ENCODE assay signal across 22 cellular contexts in the genomic region with DNA sequence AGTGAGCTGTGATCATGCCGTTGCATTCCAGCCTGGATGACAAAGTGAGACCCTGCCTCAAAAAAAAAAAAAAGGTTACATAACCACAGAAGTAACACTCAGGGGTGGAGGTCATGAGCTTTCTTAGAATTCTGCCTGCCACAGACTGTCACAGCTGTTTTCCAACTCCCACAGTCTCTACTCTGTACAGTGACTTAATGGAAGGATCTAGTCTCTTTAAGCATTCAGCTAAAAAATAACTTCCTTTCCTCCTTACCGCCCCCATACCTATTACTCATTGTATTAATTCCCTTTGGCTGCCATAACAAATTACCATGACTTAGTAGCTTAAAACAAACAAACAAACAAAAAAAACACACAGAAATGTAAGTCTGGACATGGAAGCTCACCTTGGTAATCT.
DNase-seq lines count a peak whose midpoint lies in the region; ATAC-seq, FAIRE-seq and TF ChIP-seq lines count a peak whose summit lies in the region.
"Had no signal": no experiment of that assay in that cellular context is flagged by ENCODE, and none has a peak within 500 bp of the region (broad histone marks: within the 10 kb centered on the region; RNA-seq: fewer than 3 reads in every experiment).

No MANE protein-coding gene starts in this region.

- no peaks in the 10 kb centered on the region for H3F3A ChIP-seq in smooth muscle cell (ENCODE audit: low read depth)

- DNase-seq in EH (ENCODE audit: low read depth), result peak; percentile 15
- peak; percentile 50 for DNase-seq in bronchial epithelial cell (ENCODE audit: low read depth)
- no peak for DNase-seq in smooth muscle cell (lab: John Stamatoyannopoulos, UW; ENCODE audit: unreplicated experiment)
- no peak for DNase-seq in NCI-H446 treated with DMSO at 0.1 percent for 48 hours (lab: John Stamatoyannopoulos, UW)
- DNase-seq in HK-2 (ENCODE audit: unreplicated experiment), result no peak
- DNase-seq in activated gamma-delta T cell (lab: John Stamatoyannopoulos, UW), result no peak
- DNase-seq: CD8-positive, alpha-beta T cell; DMS53; HCEC 1CT; KBM-7; MV-4-11; NCI-H187; NCI-H2227 treated with DMSO at 0.1 percent for 48 hours; NCI-H524; RPMI8226; SHP77 treated with DMSO at 0.1 percent for 48 hours; SK-N-SH had no signal

- H3K36me3 ChIP-seq in HEK293 (ENCODE audit: control insufficient read depth in 2 of 2, insufficient read depth in 1 of 2, low read length in 2 of 2) (no peaks in the 10 kb centered on the region), bronchial epithelial cell (ENCODE audit: control insufficient read depth, insufficient read depth, low read length) (no peaks in the 10 kb centered on the region), smooth muscle cell (ENCODE audit: low read depth) (no peaks in the 10 kb centered on the region)
- H3K36me3 ChIP-seq: BLaER1 had no signal

- POLR2A ChIA-PET in HEK293 (lab: Yijun Ruan, JAX), result no interaction called here

- no peak for TF ChIP-seq CTCF in HEK293 (tag by site-specific recombination; IDR thresholded peaks at IDR 0.05)
- TF ChIP-seq CTCF in bronchial epithelial cell (IDR thresholded peaks at IDR 0.05; ENCODE audit: insufficient read depth, low read length, severe bottlenecking), result no peak
- no peak for TF ChIP-seq CTCF in smooth muscle cell (IDR thresholded peaks at IDR 0.05; ENCODE audit: borderline replicate concordance, insufficient read depth, poor library complexity, severe bottlenecking)

- no peaks in the 10 kb centered on the region for H3K4me1 ChIP-seq in HEK293 (ENCODE audit: control insufficient read depth, insufficient read depth, low read length)
- H3K4me1 ChIP-seq in smooth muscle cell (ENCODE audit: low read depth), result no peaks in the 10 kb centered on the region
- H3K4me1 ChIP-seq: BLaER1 had no signal

- 26% methylated on average over 2 of the region's 2 CpGs for WGBS in smooth muscle cell (ENCODE audit: low lambda C conversion rate)

- H3K27me3 ChIP-seq in bronchial epithelial cell (ENCODE audit: control insufficient read depth, insufficient read depth, low read length) (no peaks in the 10 kb centered on the region), smooth muscle cell (ENCODE audit: low read depth) (no peaks in the 10 kb centered on the region)
- H3K27me3 ChIP-seq: BLaER1 had no signal

- H3K4me3 ChIP-seq in HEK293 (ENCODE audit: low read depth, low read length), result no peak overlapping the region
- H3K4me3 ChIP-seq in bronchial epithelial cell (ENCODE audit: low read depth, low read length), result no peak overlapping the region
- no peak overlapping the region for H3K4me3 ChIP-seq in smooth muscle cell
- H3K4me3 ChIP-seq: A549, BLaER1, GM23338 had no signal

- H3K9ac ChIP-seq in smooth muscle cell (ENCODE audit: low read depth), result no peak overlapping the region
- H3K9ac ChIP-seq: BLaER1, SK-N-SH had no signal

- CTCF ChIA-PET in HEK293 (lab: Yijun Ruan, JAX), result no interaction called here

- no peaks in the 10 kb centered on the region for H3K9me3 ChIP-seq in HEK293 (ENCODE audit: control insufficient read depth, insufficient read depth, low read depth, low read length)
- no peaks in the 10 kb centered on the region for H3K9me3 ChIP-seq in smooth muscle cell (replicated peaks; ENCODE audit: low read depth)
- H3K9me3 ChIP-seq: A549, BLaER1, SK-N-SH had no signal

- H3K79me2 ChIP-seq in smooth muscle cell (ENCODE audit: low read depth), result no peaks in the 10 kb centered on the region

- no peaks in the 10 kb centered on the region for H4K20me1 ChIP-seq in smooth muscle cell (ENCODE audit: low read depth)
- H4K20me1 ChIP-seq: BLaER1 had no signal

- no peak for FAIRE-seq in bronchial epithelial cell (lab: Jason Lieb, UNC)
- FAIRE-seq: A549 had no signal

- no peak overlapping the region for H2AFZ ChIP-seq in smooth muscle cell (ENCODE audit: low read depth)
- H2AFZ ChIP-seq: GM23338 had no signal

- ATAC-seq in GM18907 (IDR thresholded peaks at IDR 0.05; ENCODE audit: unreplicated experiment), result no peak
- ATAC-seq: A549; CD8-positive, alpha-beta T cell; GM23338 had no signal

- no peak overlapping the region for H3K4me2 ChIP-seq in smooth muscle cell
- H3K4me2 ChIP-seq: A549, BLaER1, GM23338, SK-N-SH had no signal

- H3K27ac ChIP-seq in HEK293 (ENCODE audit: extremely low read depth, low read depth, low read length) (no peak overlapping the region), smooth muscle cell (ENCODE audit: low read depth) (peak overlapping the region; percentile 73)
- H3K27ac ChIP-seq: A549, BLaER1 had no signal

TF ChIP-seq in HEK293, 187 proteins besides CTCF, POLR2A, EP300 and RAD21 (continues in another document):
- TF ChIP-seq BCL11B (tag by site-specific recombination; IDR thresholded peaks at IDR 0.05; ENCODE audit: low read depth) (no peak), EGR2 (tag by site-specific recombination; IDR thresholded peaks at IDR 0.05; ENCODE audit: low read depth) (peak; percentile 39), KLF1 (tag by site-specific recombination; IDR thresholded peaks at IDR 0.05) (no peak), ZSCAN16 (tag by site-specific recombination; IDR thresholded peaks at IDR 0.05) (no peak), ZNF112 (tag by site-specific recombination; IDR thresholded peaks at IDR 0.05) (no peak), ZNF473 (tag by site-specific recombination; IDR thresholded peaks at IDR 0.05) (no peak), ZBTB7A (tag by site-specific recombination; IDR thresholded peaks at IDR 0.05; ENCODE audit: low read depth) (no peak), ZNF560 (tag by site-specific recombination; IDR thresholded peaks at IDR 0.05; ENCODE audit: borderline replicate concordance) (no peak), ZFHX2 (tag by site-specific recombination; conservative IDR thresholded peaks at IDR 0.05) (peak; percentile 34), SP3 (tag by site-specific recombination; IDR thresholded peaks at IDR 0.05) (no peak), ZNF2 (tag by site-specific recombination; IDR thresholded peaks at IDR 0.05) (no peak)
- TF ChIP-seq, protein P1, sequence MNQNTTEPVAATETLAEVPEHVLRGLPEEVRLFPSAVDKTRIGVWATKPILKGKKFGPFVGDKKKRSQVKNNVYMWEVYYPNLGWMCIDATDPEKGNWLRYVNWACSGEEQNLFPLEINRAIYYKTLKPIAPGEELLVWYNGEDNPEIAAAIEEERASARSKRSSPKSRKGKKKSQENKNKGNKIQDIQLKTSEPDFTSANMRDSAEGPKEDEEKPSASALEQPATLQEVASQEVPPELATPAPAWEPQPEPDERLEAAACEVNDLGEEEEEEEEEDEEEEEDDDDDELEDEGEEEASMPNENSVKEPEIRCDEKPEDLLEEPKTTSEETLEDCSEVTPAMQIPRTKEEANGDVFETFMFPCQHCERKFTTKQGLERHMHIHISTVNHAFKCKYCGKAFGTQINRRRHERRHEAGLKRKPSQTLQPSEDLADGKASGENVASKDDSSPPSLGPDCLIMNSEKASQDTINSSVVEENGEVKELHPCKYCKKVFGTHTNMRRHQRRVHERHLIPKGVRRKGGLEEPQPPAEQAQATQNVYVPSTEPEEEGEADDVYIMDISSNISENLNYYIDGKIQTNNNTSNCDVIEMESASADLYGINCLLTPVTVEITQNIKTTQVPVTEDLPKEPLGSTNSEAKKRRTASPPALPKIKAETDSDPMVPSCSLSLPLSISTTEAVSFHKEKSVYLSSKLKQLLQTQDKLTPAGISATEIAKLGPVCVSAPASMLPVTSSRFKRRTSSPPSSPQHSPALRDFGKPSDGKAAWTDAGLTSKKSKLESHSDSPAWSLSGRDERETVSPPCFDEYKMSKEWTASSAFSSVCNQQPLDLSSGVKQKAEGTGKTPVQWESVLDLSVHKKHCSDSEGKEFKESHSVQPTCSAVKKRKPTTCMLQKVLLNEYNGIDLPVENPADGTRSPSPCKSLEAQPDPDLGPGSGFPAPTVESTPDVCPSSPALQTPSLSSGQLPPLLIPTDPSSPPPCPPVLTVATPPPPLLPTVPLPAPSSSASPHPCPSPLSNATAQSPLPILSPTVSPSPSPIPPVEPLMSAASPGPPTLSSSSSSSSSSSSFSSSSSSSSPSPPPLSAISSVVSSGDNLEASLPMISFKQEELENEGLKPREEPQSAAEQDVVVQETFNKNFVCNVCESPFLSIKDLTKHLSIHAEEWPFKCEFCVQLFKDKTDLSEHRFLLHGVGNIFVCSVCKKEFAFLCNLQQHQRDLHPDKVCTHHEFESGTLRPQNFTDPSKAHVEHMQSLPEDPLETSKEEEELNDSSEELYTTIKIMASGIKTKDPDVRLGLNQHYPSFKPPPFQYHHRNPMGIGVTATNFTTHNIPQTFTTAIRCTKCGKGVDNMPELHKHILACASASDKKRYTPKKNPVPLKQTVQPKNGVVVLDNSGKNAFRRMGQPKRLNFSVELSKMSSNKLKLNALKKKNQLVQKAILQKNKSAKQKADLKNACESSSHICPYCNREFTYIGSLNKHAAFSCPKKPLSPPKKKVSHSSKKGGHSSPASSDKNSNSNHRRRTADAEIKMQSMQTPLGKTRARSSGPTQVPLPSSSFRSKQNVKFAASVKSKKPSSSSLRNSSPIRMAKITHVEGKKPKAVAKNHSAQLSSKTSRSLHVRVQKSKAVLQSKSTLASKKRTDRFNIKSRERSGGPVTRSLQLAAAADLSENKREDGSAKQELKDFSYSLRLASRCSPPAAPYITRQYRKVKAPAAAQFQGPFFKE (tag by site-specific recombination; IDR thresholded peaks at IDR 0.05; ENCODE audit: borderline replicate concordance), result no peak

Comparison
In these comparisons a context has a peak if more than half of its experiments do, and no peak if none do; other contexts are left out.
1. DNase-seq: peak in EH (single experiment) and bronchial epithelial cell (single experiment); none in smooth muscle cell (single experiment), NCI-H446 treated with DMSO at 0.1 percent for 48 hours (single experiment), HK-2 (single experiment) and activated gamma-delta T cell (single experiment).